Comparison of ENCODE assay signal across 1 cellular context in the genomic region with DNA sequence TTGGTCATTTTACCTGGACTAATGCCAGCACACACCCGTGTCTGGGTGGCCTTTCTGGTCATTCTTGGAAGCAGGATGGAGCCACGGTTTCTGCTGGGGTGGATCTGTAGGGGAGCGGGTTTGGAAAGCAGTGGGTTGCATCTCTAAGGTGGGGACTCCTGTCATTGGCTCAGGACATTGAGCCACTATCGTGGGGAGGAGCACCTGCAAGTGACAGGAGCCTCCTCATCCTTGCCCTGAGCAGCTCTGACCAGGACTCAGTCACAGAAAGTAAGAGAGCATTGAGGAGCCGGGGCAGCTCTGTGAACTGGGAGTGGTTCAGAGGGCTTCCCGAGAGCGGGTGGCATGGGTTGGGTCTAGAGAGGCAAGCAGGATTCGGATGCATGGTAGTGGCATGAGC.
TF ChIP-seq lines count a peak whose summit lies in the region.

No MANE protein-coding gene starts in this region.

TF ChIP-seq in HCT116, 20 proteins besides CTCF, POLR2A, EP300 and RAD21 (continued from another document):
- TF ChIP-seq, protein P1, sequence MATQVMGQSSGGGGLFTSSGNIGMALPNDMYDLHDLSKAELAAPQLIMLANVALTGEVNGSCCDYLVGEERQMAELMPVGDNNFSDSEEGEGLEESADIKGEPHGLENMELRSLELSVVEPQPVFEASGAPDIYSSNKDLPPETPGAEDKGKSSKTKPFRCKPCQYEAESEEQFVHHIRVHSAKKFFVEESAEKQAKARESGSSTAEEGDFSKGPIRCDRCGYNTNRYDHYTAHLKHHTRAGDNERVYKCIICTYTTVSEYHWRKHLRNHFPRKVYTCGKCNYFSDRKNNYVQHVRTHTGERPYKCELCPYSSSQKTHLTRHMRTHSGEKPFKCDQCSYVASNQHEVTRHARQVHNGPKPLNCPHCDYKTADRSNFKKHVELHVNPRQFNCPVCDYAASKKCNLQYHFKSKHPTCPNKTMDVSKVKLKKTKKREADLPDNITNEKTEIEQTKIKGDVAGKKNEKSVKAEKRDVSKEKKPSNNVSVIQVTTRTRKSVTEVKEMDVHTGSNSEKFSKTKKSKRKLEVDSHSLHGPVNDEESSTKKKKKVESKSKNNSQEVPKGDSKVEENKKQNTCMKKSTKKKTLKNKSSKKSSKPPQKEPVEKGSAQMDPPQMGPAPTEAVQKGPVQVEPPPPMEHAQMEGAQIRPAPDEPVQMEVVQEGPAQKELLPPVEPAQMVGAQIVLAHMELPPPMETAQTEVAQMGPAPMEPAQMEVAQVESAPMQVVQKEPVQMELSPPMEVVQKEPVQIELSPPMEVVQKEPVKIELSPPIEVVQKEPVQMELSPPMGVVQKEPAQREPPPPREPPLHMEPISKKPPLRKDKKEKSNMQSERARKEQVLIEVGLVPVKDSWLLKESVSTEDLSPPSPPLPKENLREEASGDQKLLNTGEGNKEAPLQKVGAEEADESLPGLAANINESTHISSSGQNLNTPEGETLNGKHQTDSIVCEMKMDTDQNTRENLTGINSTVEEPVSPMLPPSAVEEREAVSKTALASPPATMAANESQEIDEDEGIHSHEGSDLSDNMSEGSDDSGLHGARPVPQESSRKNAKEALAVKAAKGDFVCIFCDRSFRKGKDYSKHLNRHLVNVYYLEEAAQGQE (IDR thresholded peaks at IDR 0.05; ENCODE audit: low read depth) = no peak
- TF ChIP-seq EGR1 (IDR thresholded peaks at IDR 0.05; ENCODE audit: low read depth) (no peak), TCF7L2 (IDR thresholded peaks at IDR 0.05; ENCODE audit: borderline replicate concordance, extremely low read depth, insufficient read depth, insufficient read length) (no peak), EZH2 (IDR thresholded peaks at IDR 0.05) (no peak), EZH2phosphoT487 (IDR thresholded peaks at IDR 0.05; ENCODE audit: borderline replicate concordance) (no peak), SRF (IDR thresholded peaks at IDR 0.05; ENCODE audit: low read depth) (no peak), POLR2AphosphoS5 (IDR thresholded peaks at IDR 0.05; ENCODE audit: low read depth, low read length) (no peak), SIN3A (IDR thresholded peaks at IDR 0.05; ENCODE audit: low read depth) (no peak)
